In genomic region chr1:116921301-116921885, GRCh38 we compare ENCODE assay signal across 11 cellular contexts.
"Had no signal": no experiment of that assay in that cellular context is flagged by ENCODE, and none has a peak within 500 bp of the region (broad histone marks: within the 10 kb centered on the region; RNA-seq: fewer than 3 reads in every experiment).

No MANE protein-coding gene starts in this region.

- H3K9me3 ChIP-seq: SJCRH30, tibial nerve had no signal

- H3K27ac ChIP-seq: SJCRH30, tibial nerve had no signal

- H3K4me1 Mint-ChIP-seq: natural killer cell had no signal

- H3K4me3 Mint-ChIP-seq: activated CD4-positive, alpha-beta memory T cell treated with anti-CD3 and anti-CD28 coated beads for 36 hours; activated naive CD8-positive, alpha-beta T cell treated with anti-CD3 and anti-CD28 coated beads, Interleukin-2, amount 10 ng/mL, durations not matched to agents 7 days and 5 days; activated T-cell treated with anti-CD3 and anti-CD28 coated beads, Interleukin-2, amount 50 U/mL, for 72 hours; natural killer cell had no signal

- ATAC-seq: activated T-cell treated with anti-CD3 and anti-CD28 coated beads, Interleukin-2, amount 50 U/mL, for 72 hours; natural killer cell had no signal

- H3K36me3 ChIP-seq: tibial nerve had no signal

- H3K4me1 ChIP-seq: SJCRH30, tibial nerve had no signal

- H3K27ac Mint-ChIP-seq: activated CD4-positive, alpha-beta memory T cell treated with anti-CD3 and anti-CD28 coated beads for 36 hours; activated naive CD8-positive, alpha-beta T cell treated with anti-CD3 and anti-CD28 coated beads, Interleukin-2, amount 10 ng/mL, durations not matched to agents 7 days and 5 days; activated T-cell treated with anti-CD3 and anti-CD28 coated beads, Interleukin-2, amount 50 U/mL, for 72 hours; natural killer cell had no signal

- DNase-seq: activated CD4-positive, alpha-beta memory T cell treated with anti-CD3 and anti-CD28 coated beads for 36 hours; activated CD4-positive, CD25-positive, alpha-beta regulatory T cell treated with anti-CD3 and anti-CD28 coated beads, Interleukin-2, amount 50 U/mL, for 72 hours; activated gamma-delta T cell treated with Interleukin-2 at 50 U/mL for 16 hours; activated naive CD8-positive, alpha-beta T cell treated with anti-CD3 and anti-CD28 coated beads, Interleukin-2, amount 10 ng/mL, durations not matched to agents 7 days and 5 days; activated T-cell treated with anti-CD3 and anti-CD28 coated beads, Interleukin-2, amount 50 U/mL, for 72 hours; anterior cingulate cortex; natural killer cell; occipital lobe; SJCRH30; stimulated activated CD4-positive, alpha-beta T cell treated with anti-CD3 and anti-CD28 coated beads, Interleukin-4, amount 100 ng/mL, for 4 hours had no signal

- H3K9me3 Mint-ChIP-seq: activated CD4-positive, alpha-beta memory T cell treated with anti-CD3 and anti-CD28 coated beads for 36 hours; activated naive CD8-positive, alpha-beta T cell treated with anti-CD3 and anti-CD28 coated beads, Interleukin-2, amount 10 ng/mL, durations not matched to agents 7 days and 5 days; activated T-cell treated with anti-CD3 and anti-CD28 coated beads, Interleukin-2, amount 50 U/mL, for 72 hours; natural killer cell had no signal

- H3K4me3 ChIP-seq: SJCRH30, tibial nerve had no signal

- H3K27me3 ChIP-seq: SJCRH30, tibial nerve had no signal

- H3K36me3 Mint-ChIP-seq: activated CD4-positive, alpha-beta memory T cell treated with anti-CD3 and anti-CD28 coated beads for 36 hours; natural killer cell had no signal
